ENCODE assay signal across 8 cellular contexts in genomic region chrX:153973127-153974002, GRCh38.
DNase-seq lines count a peak whose midpoint lies in the region; ATAC-seq and TF ChIP-seq lines count a peak whose summit lies in the region.

No MANE protein-coding gene starts in this region.

- peak overlapping the region; percentile 31 for H2AFZ ChIP-seq in DND-41 (ENCODE audit: low read depth, low read length)

- peak overlapping the region; percentile 99 for H3K9ac ChIP-seq in DND-41 (ENCODE audit: low read depth, low read length)

- peak overlapping the region; percentile 100 for H3K27ac ChIP-seq in DND-41 (ENCODE audit: low read length)
- peak overlapping the region; percentile 98 for H3K27ac ChIP-seq in caudate nucleus (ENCODE audit: low read depth, low read length)
- peak overlapping the region; percentile 95 for H3K27ac ChIP-seq in muscle layer of duodenum (ENCODE audit: low read length)

- peak overlapping the region; percentile 73 for H3K4me2 ChIP-seq in DND-41 (ENCODE audit: insufficient read depth, low read length)

- no peaks in the 10 kb centered on the region for H3K9me3 ChIP-seq in DND-41 (ENCODE audit: insufficient read depth, low read length, severe bottlenecking)
- H3K9me3 ChIP-seq in muscle layer of duodenum (ENCODE audit: control insufficient read depth in 1 of 2, low read length in 2 of 2) = no peaks in the 10 kb centered on the region

- H3K79me2 ChIP-seq in DND-41 (ENCODE audit: insufficient read depth, low read length) = peaks cover 56% of the 10 kb centered on the region

- ATAC-seq in DND-41 (ENCODE audit: insufficient read depth, low read depth) (no peak), HG02884 (IDR thresholded peaks at IDR 0.05; ENCODE audit: unreplicated experiment) (no peak)
- ATAC-seq in activated CD4-positive, CD25-positive, alpha-beta regulatory T cell treated with anti-CD3 and anti-CD28 coated beads, Interleukin-2, amount 50 U/mL, for 24 hours = no peak

- peaks cover 13% of the 10 kb centered on the region for H3K36me3 ChIP-seq in DND-41 (ENCODE audit: insufficient read depth, low read length)
- peaks cover 0 to 5% of the 10 kb centered on the region in 2 donors for H3K36me3 ChIP-seq in muscle layer of duodenum (ENCODE audit: control insufficient read depth in 1 of 2, insufficient read depth in 2 of 2, low read length in 2 of 2)

- H4K20me1 ChIP-seq in DND-41 (ENCODE audit: insufficient read depth, low read length) = peaks cover 15% of the 10 kb centered on the region

- H3K27me3 ChIP-seq in DND-41 (ENCODE audit: insufficient read depth, low read length, poor library complexity) (no peaks in the 10 kb centered on the region), muscle layer of duodenum (ENCODE audit: low read depth, low read length) (no peaks in the 10 kb centered on the region)

- peak; percentile 32 for DNase-seq in DND-41
- DNase-seq in NCI-H1105 treated with DMSO at 0.1 percent for 48 hours (lab: John Stamatoyannopoulos, UW) = peak; percentile 91
- DNase-seq in caudate nucleus (lab: John Stamatoyannopoulos, UW) = peak in 1 of 61 donors; percentile 1
- DNase-seq in SW480 (ENCODE audit: low spot score) = no peak
- no peak for DNase-seq in UCSD-AML1 (lab: John Stamatoyannopoulos, UW; ENCODE audit: unreplicated experiment)

- no peak for TF ChIP-seq CTCF in DND-41 (IDR thresholded peaks at IDR 0.05; ENCODE audit: borderline replicate concordance, extremely low read depth, low read length, poor library complexity, severe bottlenecking)

- H3K4me1 ChIP-seq in DND-41 (ENCODE audit: insufficient read depth, low read length) = peaks cover 24% of the 10 kb centered on the region
- H3K4me1 ChIP-seq in muscle layer of duodenum (ENCODE audit: control insufficient read depth in 1 of 2, insufficient read depth in 2 of 2, low read length in 2 of 2) = peaks cover 7 to 29% of the 10 kb centered on the region in 2 donors

- H3K4me3 ChIP-seq in DND-41 (ENCODE audit: low read depth in 1 of 2, low read length in 2 of 2) (peak overlapping the region; percentile 55 to 90; a peak in 3 of 4 replicates), muscle layer of duodenum (ENCODE audit: low read depth in 1 of 2, low read length in 2 of 2) (peak overlapping the region; percentile 56 to 68)

Comparison
In these comparisons a context has a peak if more than half of its experiments do, and no peak if none do; other contexts are left out.
1. DNase-seq: peak in DND-41 (single experiment) and NCI-H1105 treated with DMSO at 0.1 percent for 48 hours (single experiment); none in SW480 (single experiment) and UCSD-AML1 (single experiment).
2. Peak in every context shown above with its lines, with median percentiles within 50 percentile points of each other: H3K27ac ChIP-seq.